Comparison of ENCODE assay signal across 10 cellular contexts in the genomic region with DNA sequence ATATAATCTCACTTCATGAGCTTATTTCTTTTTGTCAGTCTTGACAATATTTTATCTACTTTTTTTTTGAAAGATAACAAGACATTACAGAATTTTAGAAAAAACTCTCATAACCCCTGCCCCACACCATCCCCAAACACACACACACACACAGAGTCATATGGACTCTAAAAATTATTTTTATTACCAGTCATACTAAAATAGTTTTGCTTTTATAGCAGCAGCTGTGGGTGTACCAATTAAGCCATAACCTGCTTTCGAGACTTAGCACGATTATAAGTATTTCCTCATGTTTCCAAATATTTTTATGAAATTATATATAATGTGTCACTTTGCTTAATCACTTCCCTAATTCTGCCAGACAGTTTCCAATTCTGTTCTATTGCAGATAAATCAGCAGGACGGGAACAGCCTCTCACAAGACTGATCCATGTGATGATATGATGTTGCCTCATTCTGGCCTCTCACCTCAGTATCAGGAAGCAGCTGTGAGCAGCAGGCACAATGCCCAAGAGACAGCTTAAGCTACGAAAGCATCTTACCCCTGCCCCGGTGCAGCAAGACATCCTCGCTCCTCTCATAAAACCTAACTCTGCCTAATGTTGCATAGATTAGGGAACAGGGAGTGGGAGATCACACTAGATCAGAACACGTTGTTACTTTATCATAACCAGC. TPM values are rescaled to one million over a fixed set of nuclear protein-coding genes. Genes with fewer than 3 reads are reported as not detected.
DNase-seq lines count a peak whose midpoint lies in the region; ATAC-seq and TF ChIP-seq lines count a peak whose summit lies in the region.
"Had no signal": no experiment of that assay in that cellular context is flagged by ENCODE, and none has a peak within 500 bp of the region (broad histone marks: within the 10 kb centered on the region; RNA-seq: fewer than 3 reads in every experiment).

No MANE protein-coding gene starts in this region.

- no peak overlapping the region for H3K4me3 ChIP-seq in psoas muscle
- H3K4me3 ChIP-seq: SJSA1 had no signal

- TF ChIP-seq CTCF in psoas muscle (IDR thresholded peaks at IDR 0.05): no peak

- peaks cover 17% of the 10 kb centered on the region for H3K4me1 ChIP-seq in psoas muscle

- WGBS in psoas muscle, 3 donors: 20 to 29% (median 25%) methylated on average over 7 of the region's 7 CpGs

- H3K27ac ChIP-seq in psoas muscle: peak overlapping the region; percentile 51
- H3K27ac ChIP-seq: SJSA1 had no signal

- peak; percentile 68 to 82 (median 77) for ATAC-seq in psoas muscle
- ATAC-seq in HG03196 (IDR thresholded peaks at IDR 0.05; ENCODE audit: unreplicated experiment): no peak
- no peak for ATAC-seq in HG03108 (IDR thresholded peaks at IDR 0.05; ENCODE audit: unreplicated experiment)

- peak; percentile 83 for DNase-seq in D341Med (ENCODE audit: low spot score)
- peak; percentile 73 for DNase-seq in NOMO-1 treated with dmso at 0.1 percent for 144 hours (lab: John Stamatoyannopoulos, UW; ENCODE audit: unreplicated experiment)
- peak; percentile 42 for DNase-seq in fibroblast of peridontal ligament (ENCODE audit: extremely low read depth)
- peak; percentile 30 to 65 for DNase-seq in psoas muscle
- no peak for DNase-seq in SK-N-DZ (ENCODE audit: low spot score)
- DNase-seq in stimulated activated naive CD4-positive, alpha-beta T cell treated with Interleukin-2 at 50 U/mL for 16 hours (lab: John Stamatoyannopoulos, UW): no peak

- H3K27me3 ChIP-seq in psoas muscle (ENCODE audit: insufficient read depth in 3 of 3, low read length in 2 of 3): no peaks in the 10 kb centered on the region
- H3K27me3 ChIP-seq: SJSA1 had no signal

- H3K9me3 ChIP-seq in psoas muscle: no peaks in the 10 kb centered on the region
- H3K9me3 ChIP-seq: SJSA1 had no signal

- intact Hi-C loops in psoas muscle (cut with DNase I): no loop called here

- peaks cover 2 to 65% of the 10 kb centered on the region in 2 donors for H3K36me3 ChIP-seq in psoas muscle (ENCODE audit: insufficient read depth in 1 of 2, low read depth in 1 of 2)

RNA-seq across cellular contexts. Expression of gene PDCL, which starts 7.0 kb away (rescaled TPM):
- total RNA-seq in psoas muscle: 1 to 10 TPM; 4.1 to 5.7 (median 4.5) TPM
- polyA plus RNA-seq in psoas muscle: 1 to 10 TPM; 3.8 to 5.1 (median 4.7) TPM
- polyA plus RNA-seq in SK-N-DZ (2014; cell fraction: cytosol; rRNA removed): 40.3 and 42.8 TPM in 2 replicates
- 14.8 and 18.6 TPM in 2 replicates for polyA plus RNA-seq in SK-N-DZ (2014; cell fraction: nucleus; rRNA removed)

RNA-seq across cellular contexts. Expression of gene OR1K1, which starts 21.5 kb away (rescaled TPM):
- not detected for total RNA-seq in psoas muscle
- polyA plus RNA-seq in psoas muscle: not detected
- polyA plus RNA-seq in SK-N-DZ (2014; cell fraction: cytosol; rRNA removed): not detected in 2 replicates
- not detected in 2 replicates for polyA plus RNA-seq in SK-N-DZ (2014; cell fraction: nucleus; rRNA removed)
- total RNA-seq: SJSA1 had no signal
- polyA plus RNA-seq: keratinocyte had no signal

RNA-seq across cellular contexts. Expression of gene OR5C1, which starts 32.7 kb away (rescaled TPM):
- total RNA-seq in psoas muscle: not detected
- not detected for polyA plus RNA-seq in psoas muscle
- polyA plus RNA-seq in SK-N-DZ (2014; cell fraction: cytosol; rRNA removed): not detected in 2 replicates
- not detected in 2 replicates for polyA plus RNA-seq in SK-N-DZ (2014; cell fraction: nucleus; rRNA removed)
- total RNA-seq: SJSA1 had no signal
- polyA plus RNA-seq: keratinocyte had no signal

Comparison
In these comparisons a context has a peak if more than half of its experiments do, and no peak if none do; other contexts are left out.
1. DNase-seq: peak in D341Med (single experiment), NOMO-1 treated with dmso at 0.1 percent for 144 hours (single experiment), fibroblast of peridontal ligament (single experiment) and psoas muscle (2 of 2); none in SK-N-DZ (single experiment) and stimulated activated naive CD4-positive, alpha-beta T cell treated with Interleukin-2 at 50 U/mL for 16 hours (single experiment).
2. ATAC-seq: peak in psoas muscle (4 of 4); none in HG03196 (single experiment) and HG03108 (single experiment).